1 cellular context compared by ENCODE assay signal in the genomic region with DNA sequence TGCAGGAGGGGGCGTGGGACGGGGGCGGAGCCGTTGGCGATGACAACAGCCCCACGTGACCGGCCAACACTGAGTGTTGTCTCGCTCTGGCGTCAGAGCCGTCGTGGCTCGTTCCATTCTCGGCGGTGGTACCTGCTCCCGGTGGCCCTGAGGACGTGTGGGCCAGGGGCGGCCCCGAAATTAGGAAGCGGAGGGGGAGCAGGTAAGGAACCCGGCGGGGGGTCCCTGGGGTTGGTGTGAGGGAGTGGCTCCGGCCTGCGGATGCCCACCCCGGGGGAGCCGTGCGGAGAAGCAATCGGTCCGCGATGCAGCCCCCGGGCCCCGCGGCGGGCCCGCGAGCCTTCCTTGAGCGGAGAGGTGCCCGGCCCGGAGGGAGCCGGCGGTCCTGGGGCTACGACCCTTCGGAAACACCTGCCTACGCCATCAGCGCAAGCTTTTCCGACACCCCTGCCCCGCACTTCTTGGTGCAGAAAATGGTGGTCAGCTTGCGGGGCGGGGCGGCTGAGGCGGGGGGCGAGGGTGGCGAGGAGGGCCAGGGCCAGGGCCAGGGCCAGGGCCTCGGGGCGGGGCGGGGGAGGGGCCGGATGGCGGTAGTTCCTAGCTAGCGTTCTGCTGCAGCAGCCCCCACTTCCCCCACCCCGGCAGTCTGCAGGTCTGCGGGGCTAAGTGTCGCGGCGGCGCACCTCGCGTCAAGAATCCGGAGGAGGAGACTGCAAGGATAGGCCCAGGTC.
TF ChIP-seq lines count a peak whose summit lies in the region.

A gene with protein sequence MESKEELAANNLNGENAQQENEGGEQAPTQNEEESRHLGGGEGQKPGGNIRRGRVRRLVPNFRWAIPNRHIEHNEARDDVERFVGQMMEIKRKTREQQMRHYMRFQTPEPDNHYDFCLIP (plus strand): TSS at position 72 of the 731 bp plus-strand sequence. CDS start 1,046 bp downstream, outside the sequence.

TF ChIP-seq in GM23338, 12 proteins besides CTCF, POLR2A, EP300 and RAD21 (continued from another document):
- TF ChIP-seq, protein P1, sequence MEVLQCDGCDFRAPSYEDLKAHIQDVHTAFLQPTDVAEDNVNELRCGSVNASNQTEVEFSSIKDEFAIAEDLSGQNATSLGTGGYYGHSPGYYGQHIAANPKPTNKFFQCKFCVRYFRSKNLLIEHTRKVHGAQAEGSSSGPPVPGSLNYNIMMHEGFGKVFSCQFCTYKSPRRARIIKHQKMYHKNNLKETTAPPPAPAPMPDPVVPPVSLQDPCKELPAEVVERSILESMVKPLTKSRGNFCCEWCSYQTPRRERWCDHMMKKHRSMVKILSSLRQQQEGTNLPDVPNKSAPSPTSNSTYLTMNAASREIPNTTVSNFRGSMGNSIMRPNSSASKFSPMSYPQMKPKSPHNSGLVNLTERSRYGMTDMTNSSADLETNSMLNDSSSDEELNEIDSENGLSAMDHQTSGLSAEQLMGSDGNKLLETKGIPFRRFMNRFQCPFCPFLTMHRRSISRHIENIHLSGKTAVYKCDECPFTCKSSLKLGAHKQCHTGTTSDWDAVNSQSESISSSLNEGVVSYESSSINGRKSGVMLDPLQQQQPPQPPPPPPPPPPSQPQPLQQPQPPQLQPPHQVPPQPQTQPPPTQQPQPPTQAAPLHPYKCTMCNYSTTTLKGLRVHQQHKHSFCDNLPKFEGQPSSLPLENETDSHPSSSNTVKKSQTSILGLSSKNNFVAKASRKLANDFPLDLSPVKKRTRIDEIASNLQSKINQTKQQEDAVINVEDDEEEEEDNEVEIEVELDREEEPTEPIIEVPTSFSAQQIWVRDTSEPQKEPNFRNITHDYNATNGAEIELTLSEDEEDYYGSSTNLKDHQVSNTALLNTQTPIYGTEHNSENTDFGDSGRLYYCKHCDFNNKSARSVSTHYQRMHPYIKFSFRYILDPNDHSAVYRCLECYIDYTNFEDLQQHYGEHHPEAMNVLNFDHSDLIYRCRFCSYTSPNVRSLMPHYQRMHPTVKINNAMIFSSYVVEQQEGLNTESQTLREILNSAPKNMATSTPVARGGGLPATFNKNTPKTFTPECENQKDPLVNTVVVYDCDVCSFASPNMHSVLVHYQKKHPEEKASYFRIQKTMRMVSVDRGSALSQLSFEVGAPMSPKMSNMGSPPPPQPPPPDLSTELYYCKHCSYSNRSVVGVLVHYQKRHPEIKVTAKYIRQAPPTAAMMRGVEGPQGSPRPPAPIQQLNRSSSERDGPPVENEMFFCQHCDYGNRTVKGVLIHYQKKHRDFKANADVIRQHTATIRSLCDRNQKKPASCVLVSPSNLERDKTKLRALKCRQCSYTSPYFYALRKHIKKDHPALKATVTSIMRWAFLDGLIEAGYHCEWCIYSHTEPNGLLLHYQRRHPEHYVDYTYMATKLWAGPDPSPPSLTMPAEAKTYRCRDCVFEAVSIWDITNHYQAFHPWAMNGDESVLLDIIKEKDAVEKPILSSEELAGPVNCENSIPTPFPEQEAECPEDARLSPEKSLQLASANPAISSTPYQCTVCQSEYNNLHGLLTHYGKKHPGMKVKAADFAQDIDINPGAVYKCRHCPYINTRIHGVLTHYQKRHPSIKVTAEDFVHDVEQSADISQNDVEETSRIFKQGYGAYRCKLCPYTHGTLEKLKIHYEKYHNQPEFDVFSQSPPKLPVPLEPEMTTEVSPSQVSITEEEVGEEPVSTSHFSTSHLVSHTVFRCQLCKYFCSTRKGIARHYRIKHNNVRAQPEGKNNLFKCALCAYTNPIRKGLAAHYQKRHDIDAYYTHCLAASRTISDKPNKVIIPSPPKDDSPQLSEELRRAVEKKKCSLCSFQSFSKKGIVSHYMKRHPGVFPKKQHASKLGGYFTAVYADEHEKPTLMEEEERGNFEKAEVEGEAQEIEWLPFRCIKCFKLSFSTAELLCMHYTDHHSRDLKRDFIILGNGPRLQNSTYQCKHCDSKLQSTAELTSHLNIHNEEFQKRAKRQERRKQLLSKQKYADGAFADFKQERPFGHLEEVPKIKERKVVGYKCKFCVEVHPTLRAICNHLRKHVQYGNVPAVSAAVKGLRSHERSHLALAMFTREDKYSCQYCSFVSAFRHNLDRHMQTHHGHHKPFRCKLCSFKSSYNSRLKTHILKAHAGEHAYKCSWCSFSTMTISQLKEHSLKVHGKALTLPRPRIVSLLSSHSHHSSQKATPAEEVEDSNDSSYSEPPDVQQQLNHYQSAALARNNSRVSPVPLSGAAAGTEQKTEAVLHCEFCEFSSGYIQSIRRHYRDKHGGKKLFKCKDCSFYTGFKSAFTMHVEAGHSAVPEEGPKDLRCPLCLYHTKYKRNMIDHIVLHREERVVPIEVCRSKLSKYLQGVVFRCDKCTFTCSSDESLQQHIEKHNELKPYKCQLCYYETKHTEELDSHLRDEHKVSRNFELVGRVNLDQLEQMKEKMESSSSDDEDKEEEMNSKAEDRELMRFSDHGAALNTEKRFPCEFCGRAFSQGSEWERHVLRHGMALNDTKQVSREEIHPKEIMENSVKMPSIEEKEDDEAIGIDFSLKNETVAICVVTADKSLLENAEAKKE (CRISPR knock-in tag; IDR thresholded peaks at IDR 0.05): no peak
- TF ChIP-seq POLR2AphosphoS5 (IDR thresholded peaks at IDR 0.05; ENCODE audit: low read depth): peak; percentile 83
